13 cellular contexts compared by ENCODE assay signal in the genomic region with DNA sequence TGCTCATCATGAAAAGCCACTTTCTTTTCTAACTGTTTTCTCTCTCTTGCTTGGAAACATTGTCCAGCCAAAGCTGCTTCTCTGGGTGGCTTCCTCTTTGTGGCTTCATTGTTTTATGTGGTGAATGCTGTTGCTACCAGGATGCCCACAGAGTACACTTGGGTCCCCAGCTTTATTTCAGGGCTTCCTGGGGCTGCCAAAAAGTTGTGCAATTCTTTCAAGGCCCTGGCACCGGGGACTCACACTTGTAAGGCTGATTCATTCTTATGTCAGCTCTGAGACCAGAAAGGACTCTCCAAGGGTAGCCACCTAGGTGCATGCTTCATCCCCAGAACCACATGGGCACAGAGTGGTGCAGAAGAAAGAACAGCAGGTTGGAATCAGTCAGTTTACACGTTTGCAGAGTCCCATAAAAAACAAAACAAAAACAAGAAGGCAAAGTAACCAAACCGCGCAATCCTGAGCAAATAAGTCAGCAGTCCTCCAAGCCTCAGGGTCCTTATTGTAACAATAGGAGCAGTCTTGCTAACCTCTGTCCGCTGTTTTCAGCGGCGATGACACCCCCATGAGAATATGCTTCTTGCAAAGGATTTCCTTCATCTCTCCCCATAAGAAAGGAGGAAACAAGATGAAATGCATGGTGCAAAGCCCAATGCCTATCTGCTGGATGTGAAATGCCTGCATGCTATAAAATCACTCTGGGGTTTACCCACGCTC.
DNase-seq lines count a peak whose midpoint lies in the region; ATAC-seq and TF ChIP-seq lines count a peak whose summit lies in the region.
"Had no signal": no experiment of that assay in that cellular context is flagged by ENCODE, and none has a peak within 500 bp of the region (broad histone marks: within the 10 kb centered on the region; RNA-seq: fewer than 3 reads in every experiment).

No MANE protein-coding gene starts in this region.

- H3K4me3 ChIP-seq in osteoblast (ENCODE audit: insufficient read depth, low read length) (no peak overlapping the region), mesenchymal stem cell (ENCODE audit: insufficient read depth in 1 of 2, low read depth in 1 of 2, low read length in 2 of 2) (no peak overlapping the region)
- H3K4me3 ChIP-seq: A549, breast epithelium, esophagus squamous epithelium, Peyer's patch had no signal

- H3K9me3 Mint-ChIP-seq in activated CD4-positive, alpha-beta T cell treated with anti-CD3 and anti-CD28 coated beads, Interleukin-2, amount 10 ng/mL, durations not matched to agents 7 days and 5 days = no peaks in the 10 kb centered on the region
- H3K9me3 Mint-ChIP-seq in glutamatergic neuron (ENCODE audit: unreplicated experiment) = no peaks in the 10 kb centered on the region

- H3K18ac ChIP-seq in mesenchymal stem cell (ENCODE audit: low read depth in 1 of 2, low read length in 2 of 2) = no peak overlapping the region

- DNase-seq in activated CD4-positive, alpha-beta T cell treated with anti-CD3 and anti-CD28 coated beads, Interleukin-2, amount 10 ng/mL, durations not matched to agents 7 days and 5 days = peak; percentile 46
- no peak for DNase-seq in activated CD4-positive, alpha-beta T cell treated with anti-CD3 and anti-CD28 coated beads, Interleukin-2, amount 50 U/mL, for 48 hours
- DNase-seq in NK-92 (lab: John Stamatoyannopoulos, UW; ENCODE audit: unreplicated experiment) = peak; percentile 25
- DNase-seq in amniotic epithelial cell (ENCODE audit: low read depth) = peak; percentile 34
- DNase-seq in osteoblast (ENCODE audit: insufficient read length, low spot score, missing footprints) = no peak
- DNase-seq in mesenchymal stem cell = no peak
- DNase-seq in glutamatergic neuron = no peak
- DNase-seq: activated CD4-positive, alpha-beta T cell treated with anti-CD3 and anti-CD28 coated beads for 1 hour; esophagus squamous epithelium; Peyer's patch had no signal

- WGBS in mesenchymal stem cell = 82% methylated on average over 7 of the region's 8 CpGs

- H2AFZ ChIP-seq in osteoblast (ENCODE audit: low read length) (peak overlapping the region; percentile 34), mesenchymal stem cell (ENCODE audit: low read depth, low read length) (no peak overlapping the region)

- no peak overlapping the region for H3K9ac ChIP-seq in mesenchymal stem cell (ENCODE audit: low read length)

- H2BK5ac ChIP-seq in mesenchymal stem cell (ENCODE audit: low read depth, low read length, poor library complexity, severe bottlenecking) = no peak overlapping the region

- no peak overlapping the region for H2BK12ac ChIP-seq in mesenchymal stem cell (ENCODE audit: low read length in 2 of 2)

- H3K4me2 ChIP-seq in osteoblast (ENCODE audit: insufficient read depth, low read length) (peak overlapping the region; percentile 41), mesenchymal stem cell (ENCODE audit: low read length, poor library complexity, severe bottlenecking) (no peak overlapping the region)
- H3K4me2 ChIP-seq: A549 had no signal

- H3K4me3 Mint-ChIP-seq in activated CD4-positive, alpha-beta T cell treated with anti-CD3 and anti-CD28 coated beads, Interleukin-2, amount 10 ng/mL, durations not matched to agents 7 days and 5 days = no peak overlapping the region
- no peak overlapping the region for H3K4me3 Mint-ChIP-seq in glutamatergic neuron (ENCODE audit: unreplicated experiment)

- no peaks in the 10 kb centered on the region for H3K79me2 ChIP-seq in osteoblast (ENCODE audit: insufficient read depth, low read length)

- peak overlapping the region; percentile 71 for H3K27ac Mint-ChIP-seq in activated CD4-positive, alpha-beta T cell treated with anti-CD3 and anti-CD28 coated beads, Interleukin-2, amount 10 ng/mL, durations not matched to agents 7 days and 5 days
- H3K27ac Mint-ChIP-seq in glutamatergic neuron (ENCODE audit: unreplicated experiment) = no peak overlapping the region

- POLR2A ChIA-PET in activated CD4-positive, alpha-beta T cell treated with anti-CD3 and anti-CD28 coated beads, Interleukin-2, amount 10 ng/mL, durations not matched to agents 7 days and 5 days (lab: Charles Lee) = interaction anchor here (0.7 kb wide), 1 partner anchor 54 kb away, joined by 3 read pairs; no protein-coding TSS in a partner anchor

- no peak overlapping the region for H2BK15ac ChIP-seq in mesenchymal stem cell (ENCODE audit: low read depth, poor library complexity, severe bottlenecking)

- H3K4me1 ChIP-seq in osteoblast (ENCODE audit: insufficient read depth, low read length) (peaks cover 28% of the 10 kb centered on the region), mesenchymal stem cell (ENCODE audit: control insufficient read depth, insufficient read depth, low read depth, low read length) (peaks cover 2% of the 10 kb centered on the region)
- H3K4me1 ChIP-seq: A549, breast epithelium, Peyer's patch had no signal

- H4K8ac ChIP-seq in mesenchymal stem cell (ENCODE audit: low read length) = no peak overlapping the region

- H3K27me3 ChIP-seq in osteoblast (ENCODE audit: insufficient read depth, low read length) = peaks cover 14% of the 10 kb centered on the region
- peaks cover 0 to 16% of the 10 kb centered on the region in 2 experiments for H3K27me3 ChIP-seq in mesenchymal stem cell (ENCODE audit: control insufficient read depth in 1 of 2, insufficient read depth in 1 of 2, low read length in 2 of 2)
- H3K27me3 ChIP-seq: breast epithelium, esophagus squamous epithelium, Peyer's patch had no signal

- H3K4me1 Mint-ChIP-seq in activated CD4-positive, alpha-beta T cell treated with anti-CD3 and anti-CD28 coated beads, Interleukin-2, amount 10 ng/mL, durations not matched to agents 7 days and 5 days = peaks cover 34% of the 10 kb centered on the region
- peaks cover 10% of the 10 kb centered on the region for H3K4me1 Mint-ChIP-seq in glutamatergic neuron (ENCODE audit: low read depth, unreplicated experiment)

- H4K20me1 ChIP-seq in osteoblast (ENCODE audit: insufficient read depth, low read length) = no peaks in the 10 kb centered on the region

- no peak overlapping the region for H2BK120ac ChIP-seq in mesenchymal stem cell (ENCODE audit: low read depth, low read length)

- no peak for TF ChIP-seq CTCF in osteoblast (IDR thresholded peaks at IDR 0.05; ENCODE audit: extremely low read depth, low read depth, low read length)
- no peak for TF ChIP-seq CTCF in glutamatergic neuron (IDR thresholded peaks at IDR 0.05; ENCODE audit: partially characterized antibody, unreplicated experiment)

- peaks cover 8% of the 10 kb centered on the region for H3K27me3 Mint-ChIP-seq in activated CD4-positive, alpha-beta T cell treated with anti-CD3 and anti-CD28 coated beads, Interleukin-2, amount 10 ng/mL, durations not matched to agents 7 days and 5 days
- peaks cover 2% of the 10 kb centered on the region for H3K27me3 Mint-ChIP-seq in glutamatergic neuron (ENCODE audit: unreplicated experiment)

- CTCF ChIA-PET in activated CD4-positive, alpha-beta T cell treated with anti-CD3 and anti-CD28 coated beads, Interleukin-2, amount 10 ng/mL, durations not matched to agents 7 days and 5 days (lab: Charles Lee) = interaction anchor here (0.7 kb wide), 1 partner anchor 17 kb away, joined by 3 read pairs; no protein-coding TSS in a partner anchor

- H3K36me3 ChIP-seq in osteoblast (ENCODE audit: insufficient read depth, low read length) (no peaks in the 10 kb centered on the region), mesenchymal stem cell (ENCODE audit: control insufficient read depth in 1 of 2, insufficient read depth in 2 of 2, low read depth in 1 of 2, low read length in 2 of 2) (no peaks in the 10 kb centered on the region)
- H3K36me3 ChIP-seq: breast epithelium, esophagus squamous epithelium, Peyer's patch had no signal

- H3K27ac ChIP-seq in osteoblast (ENCODE audit: low read depth, low read length) (peak overlapping the region; percentile 37), mesenchymal stem cell (ENCODE audit: low read length, poor library complexity, severe bottlenecking) (no peak overlapping the region)
- H3K27ac ChIP-seq: A549, breast epithelium, esophagus squamous epithelium, Peyer's patch had no signal

- H3K14ac ChIP-seq in mesenchymal stem cell (ENCODE audit: low read length in 2 of 2) = no peak overlapping the region

- no peak overlapping the region for H3K4ac ChIP-seq in mesenchymal stem cell (ENCODE audit: low read depth in 1 of 2, low read length in 2 of 2)

- H4K91ac ChIP-seq in mesenchymal stem cell (ENCODE audit: low read length) = no peak overlapping the region

- no peak overlapping the region for H3K23ac ChIP-seq in mesenchymal stem cell (ENCODE audit: low read length in 2 of 2)

- H3K9me3 ChIP-seq in osteoblast (ENCODE audit: low read depth, low read length) (no peaks in the 10 kb centered on the region), mesenchymal stem cell (ENCODE audit: control insufficient read depth, low read length) (no peaks in the 10 kb centered on the region)
- H3K9me3 ChIP-seq: A549, breast epithelium, esophagus squamous epithelium, Peyer's patch had no signal

- no peak for ATAC-seq in HG02970 (IDR thresholded peaks at IDR 0.05; ENCODE audit: low FRiP score, unreplicated experiment)
- ATAC-seq: A549 had no signal

- no peaks in the 10 kb centered on the region for H3K36me3 Mint-ChIP-seq in activated CD4-positive, alpha-beta T cell treated with anti-CD3 and anti-CD28 coated beads, Interleukin-2, amount 10 ng/mL, durations not matched to agents 7 days and 5 days (ENCODE audit: low read depth)
- H3K36me3 Mint-ChIP-seq in glutamatergic neuron (ENCODE audit: unreplicated experiment) = no peaks in the 10 kb centered on the region

- no peaks in the 10 kb centered on the region for H3K79me1 ChIP-seq in mesenchymal stem cell (replicated peaks; ENCODE audit: low read length, poor library complexity, severe bottlenecking)

- H2AK5ac ChIP-seq in mesenchymal stem cell (ENCODE audit: low read length, severe bottlenecking) = no peak overlapping the region

Comparison
In these comparisons a context has a peak if more than half of its experiments do, and no peak if none do; other contexts are left out.
1. DNase-seq: peak in activated CD4-positive, alpha-beta T cell treated with anti-CD3 and anti-CD28 coated beads, Interleukin-2, amount 10 ng/mL, durations not matched to agents 7 days and 5 days (single experiment), NK-92 (single experiment) and amniotic epithelial cell (single experiment); none in activated CD4-positive, alpha-beta T cell treated with anti-CD3 and anti-CD28 coated beads, Interleukin-2, amount 50 U/mL, for 48 hours (0 of 2), osteoblast (single experiment), mesenchymal stem cell (single experiment) and glutamatergic neuron (single experiment).